Comparison of ENCODE assay signal across 8 cellular contexts in the genomic region with DNA sequence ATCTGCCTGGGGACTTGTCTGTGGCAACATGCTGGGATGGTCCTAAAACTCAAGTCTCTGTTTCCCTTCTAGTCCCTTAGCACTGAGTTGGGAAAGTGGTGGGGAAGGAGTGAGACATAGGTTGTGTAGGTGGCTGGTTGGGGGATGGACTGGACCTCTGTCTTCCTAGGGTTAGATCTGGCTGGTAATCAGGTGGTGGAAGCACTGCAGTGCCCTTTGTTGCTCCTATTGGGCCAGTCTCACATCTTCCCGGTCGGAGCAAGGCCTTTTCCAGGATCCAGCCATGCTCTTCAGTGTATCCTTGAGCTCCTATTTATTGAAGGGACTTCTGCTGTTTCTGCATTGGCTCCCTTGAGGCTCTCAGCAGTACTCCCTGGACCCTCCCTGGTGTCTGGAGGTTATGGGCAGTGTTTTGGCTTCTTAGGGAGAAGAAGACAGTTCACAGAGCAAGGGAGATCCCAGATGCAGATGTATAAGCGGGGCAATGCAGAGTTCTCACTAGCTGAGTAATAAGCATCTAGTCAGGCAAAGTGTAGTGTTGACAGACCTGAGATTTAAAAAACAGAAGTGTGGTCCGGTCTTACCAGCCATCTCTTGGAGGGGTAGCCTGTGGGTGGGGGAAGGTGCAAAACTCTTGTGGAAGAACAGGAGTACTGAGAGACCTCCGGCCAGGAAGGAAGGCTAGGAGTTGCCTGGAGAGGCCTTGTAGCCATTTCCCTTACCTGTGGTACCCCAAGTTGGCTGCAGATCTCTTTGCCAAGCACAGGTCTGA. TPM values are rescaled to one million over a fixed set of nuclear protein-coding genes. Genes with fewer than 3 reads are reported as not detected.
DNase-seq lines count a peak whose midpoint lies in the region; ATAC-seq and TF ChIP-seq lines count a peak whose summit lies in the region.

No MANE protein-coding gene starts in this region.

- CTCF ChIA-PET in activated CD4-positive, alpha-beta T cell treated with anti-CD3 and anti-CD28 coated beads, Interleukin-2, amount 10 ng/mL, durations not matched to agents 7 days and 5 days (lab: Charles Lee) = interaction anchor here (1.2 to 3.5 kb wide), 8 partner anchors 12 to 364 kb away, joined by 3 to 16 read pairs (median 5); a partner anchor contains a TSS
- CTCF ChIA-PET in activated CD8-positive, alpha-beta T cell treated with anti-CD3 and anti-CD28 coated beads, Interleukin-2, amount 10 ng/mL, durations not matched to agents 7 days and 5 days (lab: Charles Lee) = interaction anchor here (0.8 to 4.1 kb wide), 13 partner anchors 10 to 964 kb away, joined by 3 to 40 read pairs (median 4); no protein-coding TSS in a partner anchor

- H3K9me3 ChIP-seq in iPS-18c (ENCODE audit: control insufficient read depth, insufficient read depth, low read length) = no peaks in the 10 kb centered on the region
- H3K9me3 ChIP-seq in thoracic aorta = no peaks in the 10 kb centered on the region

- peaks cover 56% of the 10 kb centered on the region for H3K4me1 Mint-ChIP-seq in activated CD4-positive, alpha-beta T cell treated with anti-CD3 and anti-CD28 coated beads, Interleukin-2, amount 10 ng/mL, durations not matched to agents 7 days and 5 days
- H3K4me1 Mint-ChIP-seq in activated CD8-positive, alpha-beta T cell treated with anti-CD3 and anti-CD28 coated beads, Interleukin-2, amount 10 ng/mL, durations not matched to agents 7 days and 5 days (ENCODE audit: low read depth) = peaks cover 53% of the 10 kb centered on the region

- peak overlapping the region; percentile 85 for H3K4me3 Mint-ChIP-seq in activated CD4-positive, alpha-beta T cell treated with anti-CD3 and anti-CD28 coated beads, Interleukin-2, amount 10 ng/mL, durations not matched to agents 7 days and 5 days
- peak overlapping the region; percentile 96 for H3K4me3 Mint-ChIP-seq in activated CD8-positive, alpha-beta T cell treated with anti-CD3 and anti-CD28 coated beads, Interleukin-2, amount 10 ng/mL, durations not matched to agents 7 days and 5 days

- TF ChIP-seq CTCF in thoracic aorta (IDR thresholded peaks at IDR 0.05) = no peak

- H3K27ac ChIP-seq in thoracic aorta = peak overlapping the region; percentile 89 to 97

- POLR2A ChIA-PET in activated CD4-positive, alpha-beta T cell treated with anti-CD3 and anti-CD28 coated beads, Interleukin-2, amount 10 ng/mL, durations not matched to agents 7 days and 5 days (lab: Charles Lee) = no interaction called here
- POLR2A ChIA-PET in activated CD8-positive, alpha-beta T cell treated with anti-CD3 and anti-CD28 coated beads, Interleukin-2, amount 10 ng/mL, durations not matched to agents 7 days and 5 days (lab: Charles Lee) = interaction anchor here (1.1 to 4.2 kb wide), 5 partner anchors 9 to 90 kb away, joined by 4 to 28 read pairs (median 5); a partner anchor contains a TSS

- peak overlapping the region; percentile 93 for H3K27ac Mint-ChIP-seq in activated CD4-positive, alpha-beta T cell treated with anti-CD3 and anti-CD28 coated beads, Interleukin-2, amount 10 ng/mL, durations not matched to agents 7 days and 5 days
- H3K27ac Mint-ChIP-seq in activated CD8-positive, alpha-beta T cell treated with anti-CD3 and anti-CD28 coated beads, Interleukin-2, amount 10 ng/mL, durations not matched to agents 7 days and 5 days = peak overlapping the region; percentile 89

- H3K27me3 ChIP-seq in thoracic aorta (replicated peaks; ENCODE audit: insufficient read depth) = no peaks in the 10 kb centered on the region

- ATAC-seq in activated CD8-positive, alpha-beta T cell treated with anti-CD3 and anti-CD28 coated beads, Interleukin-2, amount 10 ng/mL, durations not matched to agents 7 days and 5 days = no peak
- ATAC-seq in thoracic aorta (ENCODE audit: insufficient number of reproducible peaks, low FRiP score, low read depth) (no peak), GM21529 (IDR thresholded peaks at IDR 0.05; ENCODE audit: unreplicated experiment) (no peak)

- no peak for DNase-seq in activated CD4-positive, alpha-beta T cell treated with anti-CD3 and anti-CD28 coated beads, Interleukin-2, amount 10 ng/mL, durations not matched to agents 7 days and 5 days
- DNase-seq in activated CD4-positive, alpha-beta T cell treated with anti-CD3 and anti-CD28 coated beads, Interleukin-2, amount 50 U/mL, for 4 hours = no peak
- DNase-seq in activated CD8-positive, alpha-beta T cell treated with anti-CD3 and anti-CD28 coated beads, Interleukin-2, amount 10 ng/mL, durations not matched to agents 7 days and 5 days = peak; percentile 29
- DNase-seq in thoracic aorta (ENCODE audit: low spot score) = no peak
- no peak for DNase-seq in GM03348 (ENCODE audit: low spot score)
- DNase-seq in SW480 (ENCODE audit: low spot score) = no peak

- H3K4me1 ChIP-seq in thoracic aorta (ENCODE audit: control insufficient read depth in 1 of 2, low read depth in 2 of 2) = peaks cover 43 to 52% of the 10 kb centered on the region in 2 donors

- H3K27me3 Mint-ChIP-seq in activated CD4-positive, alpha-beta T cell treated with anti-CD3 and anti-CD28 coated beads, Interleukin-2, amount 10 ng/mL, durations not matched to agents 7 days and 5 days = no peaks in the 10 kb centered on the region
- H3K27me3 Mint-ChIP-seq in activated CD8-positive, alpha-beta T cell treated with anti-CD3 and anti-CD28 coated beads, Interleukin-2, amount 10 ng/mL, durations not matched to agents 7 days and 5 days (ENCODE audit: low read depth) = no peaks in the 10 kb centered on the region

- peaks cover 12% of the 10 kb centered on the region for H3K36me3 Mint-ChIP-seq in activated CD4-positive, alpha-beta T cell treated with anti-CD3 and anti-CD28 coated beads, Interleukin-2, amount 10 ng/mL, durations not matched to agents 7 days and 5 days (ENCODE audit: low read depth)
- peaks cover 30% of the 10 kb centered on the region for H3K36me3 Mint-ChIP-seq in activated CD8-positive, alpha-beta T cell treated with anti-CD3 and anti-CD28 coated beads, Interleukin-2, amount 10 ng/mL, durations not matched to agents 7 days and 5 days (ENCODE audit: low read depth)

- H3K4me3 ChIP-seq in iPS-18c (ENCODE audit: insufficient read depth, low read depth, low read length) (peak overlapping the region; percentile 96), thoracic aorta (peak overlapping the region; percentile 100)

- no peaks in the 10 kb centered on the region for H3K36me3 ChIP-seq in thoracic aorta

- H3K9me3 Mint-ChIP-seq in activated CD4-positive, alpha-beta T cell treated with anti-CD3 and anti-CD28 coated beads, Interleukin-2, amount 10 ng/mL, durations not matched to agents 7 days and 5 days = no peaks in the 10 kb centered on the region
- no peaks in the 10 kb centered on the region for H3K9me3 Mint-ChIP-seq in activated CD8-positive, alpha-beta T cell treated with anti-CD3 and anti-CD28 coated beads, Interleukin-2, amount 10 ng/mL, durations not matched to agents 7 days and 5 days (ENCODE audit: insufficient read depth)

RNA-seq across cellular contexts. Expression of a gene that starts 1.3 kb away (rescaled TPM):
- 100 to 1,000 TPM; 112 to 140 TPM for total RNA-seq in activated CD4-positive, alpha-beta T cell treated with anti-CD3 and anti-CD28 coated beads, Interleukin-2, amount 10 ng/mL, durations not matched to agents 7 days and 5 days
- 100 to 1,000 TPM; 125 to 134 TPM for total RNA-seq in activated CD8-positive, alpha-beta T cell treated with anti-CD3 and anti-CD28 coated beads, Interleukin-2, amount 10 ng/mL, durations not matched to agents 7 days and 5 days
- total RNA-seq in thoracic aorta = 100 to 1,000 TPM in 1 of 2 donors, 10 to 100 TPM in 1; 79.0 to 172 TPM

RNA-seq across cellular contexts. Expression of a gene that starts 2.0 kb away (rescaled TPM):
- total RNA-seq in activated CD4-positive, alpha-beta T cell treated with anti-CD3 and anti-CD28 coated beads, Interleukin-2, amount 10 ng/mL, durations not matched to agents 7 days and 5 days = 10 to 100 TPM; 62.1 to 64.0 TPM
- total RNA-seq in activated CD8-positive, alpha-beta T cell treated with anti-CD3 and anti-CD28 coated beads, Interleukin-2, amount 10 ng/mL, durations not matched to agents 7 days and 5 days = 10 to 100 TPM; 58.9 to 63.6 TPM
- 10 to 100 TPM; 59.6 to 70.9 TPM for total RNA-seq in thoracic aorta

RNA-seq across cellular contexts. Expression of a gene that starts 3.4 kb away (rescaled TPM):
- 10 to 100 TPM; 37.5 to 41.7 TPM for total RNA-seq in activated CD4-positive, alpha-beta T cell treated with anti-CD3 and anti-CD28 coated beads, Interleukin-2, amount 10 ng/mL, durations not matched to agents 7 days and 5 days
- 10 to 100 TPM; 50.2 to 52.4 TPM for total RNA-seq in activated CD8-positive, alpha-beta T cell treated with anti-CD3 and anti-CD28 coated beads, Interleukin-2, amount 10 ng/mL, durations not matched to agents 7 days and 5 days
- total RNA-seq in thoracic aorta = 10 to 100 TPM; 67.5 to 74.7 TPM

RNA-seq across cellular contexts. Expression of a gene that starts 27.4 kb away (rescaled TPM):
- 100 to 1,000 TPM; 114 to 128 TPM for total RNA-seq in activated CD4-positive, alpha-beta T cell treated with anti-CD3 and anti-CD28 coated beads, Interleukin-2, amount 10 ng/mL, durations not matched to agents 7 days and 5 days
- 100 to 1,000 TPM; 111 to 113 TPM for total RNA-seq in activated CD8-positive, alpha-beta T cell treated with anti-CD3 and anti-CD28 coated beads, Interleukin-2, amount 10 ng/mL, durations not matched to agents 7 days and 5 days
- 10 to 100 TPM; 57.4 to 61.0 TPM for total RNA-seq in thoracic aorta

RNA-seq across cellular contexts. Expression of a gene that starts 38.8 kb away (rescaled TPM):
- under 1 TPM; 0.27 to 0.33 TPM for total RNA-seq in activated CD4-positive, alpha-beta T cell treated with anti-CD3 and anti-CD28 coated beads, Interleukin-2, amount 10 ng/mL, durations not matched to agents 7 days and 5 days
- total RNA-seq in activated CD8-positive, alpha-beta T cell treated with anti-CD3 and anti-CD28 coated beads, Interleukin-2, amount 10 ng/mL, durations not matched to agents 7 days and 5 days = under 1 TPM; 0.47 to 0.63 TPM
- total RNA-seq in thoracic aorta = 1 to 10 TPM; 4.1 to 8.5 TPM
